10 cellular contexts compared by ENCODE assay signal in genomic region chr12:62261876-62262275, GRCh38. TPM values are rescaled to one million over a fixed set of nuclear protein-coding genes. Genes with fewer than 3 reads are reported as not detected.
DNase-seq lines count a peak whose midpoint lies in the region; ATAC-seq, FAIRE-seq and TF ChIP-seq lines count a peak whose summit lies in the region.
"Had no signal": no experiment of that assay in that cellular context is flagged by ENCODE, and none has a peak within 500 bp of the region (broad histone marks: within the 10 kb centered on the region; RNA-seq: fewer than 3 reads in every experiment).

No MANE protein-coding gene starts in this region.

- peak overlapping the region; percentile 99 for H3K9ac ChIP-seq in mesenchymal stem cell (ENCODE audit: low read length)

- H3K9me3 ChIP-seq in A549 (no peaks in the 10 kb centered on the region), HAP-1 (no peaks in the 10 kb centered on the region), mesenchymal stem cell (ENCODE audit: control insufficient read depth, low read length) (no peaks in the 10 kb centered on the region)

- WGBS in A549 (ENCODE audit: missing lambda C conversion rate), result 88% methylated on average over 8 of the region's 8 CpGs
- WGBS in mesenchymal stem cell, result 100% methylated on average over 3 of the region's 8 CpGs

- H3K27ac Mint-ChIP-seq in activated naive CD8-positive, alpha-beta T cell treated with anti-CD3 and anti-CD28 coated beads, Interleukin-2, amount 50 U/mL, for 24 hours, result peak overlapping the region; percentile 77

- H3K4me3 Mint-ChIP-seq in activated naive CD8-positive, alpha-beta T cell treated with anti-CD3 and anti-CD28 coated beads, Interleukin-2, amount 50 U/mL, for 24 hours, result peak overlapping the region; percentile 100

- H3K27ac ChIP-seq in A549, result 0 out of 6 replicates have a peak overlapping the region, but pooled peaks of 1 of the 2 experiments have one; percentile 3
- H3K27ac ChIP-seq in mesenchymal stem cell (ENCODE audit: low read length, poor library complexity, severe bottlenecking), result no peak overlapping the region

- no peak overlapping the region for H3K18ac ChIP-seq in mesenchymal stem cell (ENCODE audit: low read depth in 1 of 2, low read length in 2 of 2)

- no peak for FAIRE-seq in A549 (lab: Jason Lieb, UNC)

- H3K23ac ChIP-seq in mesenchymal stem cell (ENCODE audit: low read length in 2 of 2), result no peak overlapping the region

- H3K4me2 ChIP-seq in A549, result peak overlapping the region; percentile 90
- peak overlapping the region; percentile 41 for H3K4me2 ChIP-seq in mesenchymal stem cell (ENCODE audit: low read length, poor library complexity, severe bottlenecking)

- H2BK15ac ChIP-seq in mesenchymal stem cell (ENCODE audit: low read depth, poor library complexity, severe bottlenecking), result no peak overlapping the region

- H4K8ac ChIP-seq in mesenchymal stem cell (ENCODE audit: low read length), result no peak overlapping the region

- H2AFZ ChIP-seq in mesenchymal stem cell (ENCODE audit: low read depth, low read length), result no peak overlapping the region

- no peaks in the 10 kb centered on the region for H3K79me1 ChIP-seq in mesenchymal stem cell (replicated peaks; ENCODE audit: low read length, poor library complexity, severe bottlenecking)

- in situ Hi-C loops in HAP-1 (cut with MboI; ENCODE audit: low sequenced_read_pairs), result loop anchor here (25.0 kb wide), 1 partner anchor 525 kb away; no protein-coding TSS in a partner anchor

- no peak overlapping the region for H2BK12ac ChIP-seq in mesenchymal stem cell (ENCODE audit: low read length in 2 of 2)

- peaks cover 24% of the 10 kb centered on the region for H3K36me3 Mint-ChIP-seq in activated naive CD8-positive, alpha-beta T cell treated with anti-CD3 and anti-CD28 coated beads, Interleukin-2, amount 50 U/mL, for 24 hours (ENCODE audit: low read depth)

- no peak for TF ChIP-seq RAD21 in A549 (conservative IDR thresholded peaks at IDR 0.05 in 1 of 2, IDR thresholded peaks at IDR 0.05 in 1 of 2)

- H3K36me3 ChIP-seq in HAP-1 (replicated peaks) (peaks cover 4% of the 10 kb centered on the region; the same call in 1 of the 2 replicates), mesenchymal stem cell (ENCODE audit: control insufficient read depth in 1 of 2, insufficient read depth in 2 of 2, low read depth in 1 of 2, low read length in 2 of 2) (no peaks in the 10 kb centered on the region)

- no peak overlapping the region for H2AK5ac ChIP-seq in mesenchymal stem cell (ENCODE audit: low read length, severe bottlenecking)

- no peak for ATAC-seq in A549
- ATAC-seq in activated naive CD8-positive, alpha-beta T cell treated with anti-CD3 and anti-CD28 coated beads, Interleukin-2, amount 50 U/mL, for 24 hours, result no peak
- no peak for ATAC-seq in GM21786 (IDR thresholded peaks at IDR 0.05; ENCODE audit: unreplicated experiment)
- no peak for ATAC-seq in GM19035 (IDR thresholded peaks at IDR 0.05; ENCODE audit: unreplicated experiment)
- ATAC-seq in HG03097 (IDR thresholded peaks at IDR 0.05; ENCODE audit: low FRiP score, unreplicated experiment), result no peak

- H4K91ac ChIP-seq in mesenchymal stem cell (ENCODE audit: low read length), result no peak overlapping the region

- CTCF ChIA-PET in A549 (lab: Yijun Ruan, JAX), result no interaction called here

- no peak overlapping the region for H2BK120ac ChIP-seq in mesenchymal stem cell (ENCODE audit: low read depth, low read length)

- H3K4me1 Mint-ChIP-seq in activated naive CD8-positive, alpha-beta T cell treated with anti-CD3 and anti-CD28 coated beads, Interleukin-2, amount 50 U/mL, for 24 hours, result peaks cover 67% of the 10 kb centered on the region

- H2BK5ac ChIP-seq in mesenchymal stem cell (ENCODE audit: low read depth, low read length, poor library complexity, severe bottlenecking), result no peak overlapping the region

- H3K27me3 Mint-ChIP-seq in activated naive CD8-positive, alpha-beta T cell treated with anti-CD3 and anti-CD28 coated beads, Interleukin-2, amount 50 U/mL, for 24 hours, result no peaks in the 10 kb centered on the region

- POLR2A ChIA-PET in A549 (lab: Yijun Ruan, JAX), result no interaction called here

- H3K27me3 ChIP-seq in HAP-1 (ENCODE audit: low read depth) (no peaks in the 10 kb centered on the region), mesenchymal stem cell (ENCODE audit: control insufficient read depth in 1 of 2, insufficient read depth in 1 of 2, low read length in 2 of 2) (no peaks in the 10 kb centered on the region)

- no peak overlapping the region for H3K4ac ChIP-seq in mesenchymal stem cell (ENCODE audit: low read depth in 1 of 2, low read length in 2 of 2)

- H3K4me1 ChIP-seq in A549, result peaks cover 23% of the 10 kb centered on the region; the same call in 2 of the 3 replicates
- H3K4me1 ChIP-seq in HAP-1, result peaks cover 24% of the 10 kb centered on the region
- H3K4me1 ChIP-seq in mesenchymal stem cell (ENCODE audit: control insufficient read depth, insufficient read depth, low read depth, low read length), result peaks cover 6% of the 10 kb centered on the region

- TF ChIP-seq EP300 in A549 (IDR thresholded peaks at IDR 0.05), result no peak

- DNase-seq in A549 (ENCODE audit: low read depth in 1 of 2, low spot score in 1 of 2) (no peak), HAP-1 (ENCODE audit: low spot score in 2 of 2) (no peak), mesenchymal stem cell (no peak), GF-D8 (lab: John Stamatoyannopoulos, UW) (no peak)
- DNase-seq in activated naive CD8-positive, alpha-beta T cell treated with anti-CD3 and anti-CD28 coated beads, Interleukin-2, amount 50 U/mL, for 24 hours, result no peak
- DNase-seq: DMS53, IMR-90 had no signal

- TF ChIP-seq CTCF in A549 (IDR thresholded peaks at IDR 0.05), result no peak

- no peaks in the 10 kb centered on the region for H3K9me3 Mint-ChIP-seq in activated naive CD8-positive, alpha-beta T cell treated with anti-CD3 and anti-CD28 coated beads, Interleukin-2, amount 50 U/mL, for 24 hours

- H3K4me3 ChIP-seq in A549 (peak overlapping the region; percentile 74; the same call in 2 of the 3 replicates), HAP-1 (peak overlapping the region; percentile 97), mesenchymal stem cell (ENCODE audit: insufficient read depth in 1 of 2, low read depth in 1 of 2, low read length in 2 of 2) (peak overlapping the region in 1 of 2 experiments; percentile 97)

- TF ChIP-seq POLR2A in A549 (IDR thresholded peaks at IDR 0.05; ENCODE audit: low read length), result no peak

- H3K14ac ChIP-seq in mesenchymal stem cell (ENCODE audit: low read length in 2 of 2), result no peak overlapping the region

TF ChIP-seq in A549, 52 proteins besides CTCF, POLR2A, EP300 and RAD21:
- TF ChIP-seq MAZ (IDR thresholded peaks at IDR 0.05; ENCODE audit: borderline replicate concordance, low read depth, low read length), result no peak
- no peak for TF ChIP-seq RCOR1 (IDR thresholded peaks at IDR 0.05; ENCODE audit: low read depth, low read length)
- TF ChIP-seq SREBF2 (IDR thresholded peaks at IDR 0.05), result no peak
- TF ChIP-seq BHLHE40 (IDR thresholded peaks at IDR 0.05; ENCODE audit: low read depth, low read length), result no peak
- TF ChIP-seq NR3C1 (IDR thresholded peaks at IDR 0.05), result no peak
- TF ChIP-seq EHMT2 (IDR thresholded peaks at IDR 0.05; ENCODE audit: low read depth), result no peak
- TF ChIP-seq FOXS1 (CRISPR knock-in tag; IDR thresholded peaks at IDR 0.05), result no peak
- no peak for TF ChIP-seq JUNB (IDR thresholded peaks at IDR 0.05)
- no peak for TF ChIP-seq HES2 (IDR thresholded peaks at IDR 0.05)
- TF ChIP-seq HOXA7 (CRISPR knock-in tag; IDR thresholded peaks at IDR 0.05), result no peak
- TF ChIP-seq ZC3H11A (IDR thresholded peaks at IDR 0.05), result no peak
- TF ChIP-seq CBX8 (IDR thresholded peaks at IDR 0.05), result no peak
- TF ChIP-seq RFX5 (IDR thresholded peaks at IDR 0.05), result no peak

RNA-seq across cellular contexts. Expression of gene USP15, which starts 1.7 kb away (rescaled TPM):
- polyA plus RNA-seq in A549 (2011; rRNA removed) (56.4 and 67.6 TPM in 2 replicates), A549 (2017; fragmentation: RNase III; extraction: RNeasy Plus Mini Kit Qiagen cat#74134 plus additional on column Dnase treatment) (25.4 to 30.4 TPM (median 29.9 TPM) in 3 replicates)
- polyA plus RNA-seq in A549 (2012; cell fraction: cytosol; rRNA removed), result 10.8 and 15.3 TPM in 2 replicates
- 12.8 and 14.6 TPM in 2 replicates for polyA plus RNA-seq in A549 (2012; cell fraction: nucleus; rRNA removed)
- polyA minus RNA-seq in A549 (2011; rRNA and poly(A)+ RNA removed), result 42.5 and 65.5 TPM in 2 replicates
- polyA plus RNA-seq in mesenchymal stem cell (2013, experiment 1 of 2), result 50.1 TPM
- 55.0 TPM for polyA plus RNA-seq in mesenchymal stem cell (2013, experiment 2 of 2)
